Comparison of ENCODE assay signal across 30 cellular contexts in the genomic region with DNA sequence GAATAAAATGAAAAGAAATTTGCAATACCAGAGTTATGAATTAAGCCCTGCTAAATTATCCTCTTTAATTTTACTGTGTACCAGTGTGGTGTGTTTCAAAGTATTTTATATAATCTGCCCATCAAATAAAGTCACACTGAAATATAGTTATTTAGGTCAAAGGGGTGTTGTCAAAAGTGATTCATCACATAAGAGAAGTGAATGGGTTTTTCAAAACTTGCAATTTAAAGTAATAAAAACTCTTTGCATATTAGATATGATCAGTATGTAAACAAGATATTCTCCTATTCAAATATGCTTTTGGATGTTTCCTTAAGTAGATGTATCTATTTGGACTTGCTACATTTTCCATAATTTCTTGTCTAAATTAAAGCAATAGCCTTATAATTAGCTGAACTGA.
DNase-seq lines count a peak whose midpoint lies in the region; ATAC-seq and TF ChIP-seq lines count a peak whose summit lies in the region.
"Had no signal": no experiment of that assay in that cellular context is flagged by ENCODE, and none has a peak within 500 bp of the region (broad histone marks: within the 10 kb centered on the region; RNA-seq: fewer than 3 reads in every experiment).

No MANE protein-coding gene starts in this region.

- peaks cover 28% of the 10 kb centered on the region for H3K4me1 ChIP-seq in PC-3 (ENCODE audit: insufficient read depth, low read length)
- no peaks in the 10 kb centered on the region for H3K4me1 ChIP-seq in osteoblast (ENCODE audit: insufficient read depth, low read length)
- no peaks in the 10 kb centered on the region for H3K4me1 ChIP-seq in thyroid gland
- H3K4me1 ChIP-seq: A549; BE2C; BLaER1; BLaER1 treated with 17β-estradiol and CSF1 and Interleukin-3, amounts not matched to agents 10 nM and 100 nM; Caco-2 had no signal

- TF ChIP-seq CTCF in PC-3 (conservative IDR thresholded peaks at IDR 0.05; ENCODE audit: low read depth, low read length) (no peak), osteoblast (IDR thresholded peaks at IDR 0.05; ENCODE audit: extremely low read depth, low read depth, low read length) (no peak), thyroid gland (IDR thresholded peaks at IDR 0.05) (no peak)

- ATAC-seq in PC-3, result peak; percentile 77
- no peak for ATAC-seq in GM18505 (IDR thresholded peaks at IDR 0.05; ENCODE audit: unreplicated experiment)
- ATAC-seq: A549; CD8-positive, alpha-beta T cell had no signal

- H3K9me3 ChIP-seq in PC-3 (ENCODE audit: low read length) (no peaks in the 10 kb centered on the region), osteoblast (ENCODE audit: low read depth, low read length) (no peaks in the 10 kb centered on the region), thyroid gland (no peaks in the 10 kb centered on the region)
- H3K9me3 ChIP-seq: A549; BE2C; BLaER1; BLaER1 treated with 17β-estradiol and CSF1 and Interleukin-3, amounts not matched to agents 10 nM and 100 nM; Caco-2 had no signal

- H3K36me3 ChIP-seq in PC-3 (ENCODE audit: low read depth, low read length) (no peaks in the 10 kb centered on the region), osteoblast (ENCODE audit: insufficient read depth, low read length) (no peaks in the 10 kb centered on the region), thyroid gland (no peaks in the 10 kb centered on the region)
- H3K36me3 ChIP-seq: BE2C; BLaER1; BLaER1 treated with 17β-estradiol and CSF1 and Interleukin-3, amounts not matched to agents 10 nM and 100 nM had no signal

- peak overlapping the region; percentile 30 for H3K27ac ChIP-seq in PC-3 (ENCODE audit: low read length)
- H3K27ac ChIP-seq in osteoblast (ENCODE audit: low read depth, low read length), result no peak overlapping the region
- H3K27ac ChIP-seq in thyroid gland, result no peak overlapping the region
- H3K27ac ChIP-seq: 22Rv1; A549; BLaER1; BLaER1 treated with 17β-estradiol and CSF1 and Interleukin-3, amounts not matched to agents 10 nM and 100 nM had no signal

- no peak overlapping the region; the same call in 1 of the 2 replicates for H3K9ac ChIP-seq in PC-3 (ENCODE audit: low read length)
- H3K9ac ChIP-seq: BLaER1; BLaER1 treated with 17β-estradiol and CSF1 and Interleukin-3, amounts not matched to agents 10 nM and 100 nM had no signal

- intact Hi-C loops in PC-3 (cut with micrococcal nuclease) (loop anchor here (1.0 to 2.0 kb wide), 3 partner anchors 19 to 66 kb away; no protein-coding TSS in a partner anchor), thyroid gland (cut with DNase I) (no loop called here)

- no peaks in the 10 kb centered on the region for H3K9me2 ChIP-seq in PC-3 (replicated peaks; ENCODE audit: low read length)

- peak; percentile 40 for DNase-seq in NCI-H69 (lab: John Stamatoyannopoulos, UW)
- DNase-seq in PC-3, result peak; percentile 70
- peak; percentile 1 for DNase-seq in osteoblast (ENCODE audit: insufficient read length, low spot score, missing footprints)
- DNase-seq in thyroid gland, result no peak
- no peak for DNase-seq in NCI-H345 treated with DMSO at 0.1 percent for 48 hours (lab: John Stamatoyannopoulos, UW; ENCODE audit: unreplicated experiment)
- DNase-seq: 8988T; ACHN; AML-193; BE2C; C1 segment of cervical spinal cord; Caco-2; Calu3; CD4-positive, alpha-beta memory T cell; CD4-positive, alpha-beta T cell; CD4-positive, CD25-positive, alpha-beta regulatory T cell; CD8-positive, alpha-beta memory T cell; CD8-positive, alpha-beta T cell; COR-L47; DMS 273 treated with DMSO at 0.1 percent for 48 hours; DMS153; DMS53; DMS79; DMS79 treated with DMSO at 0.1 percent for 48 hours; DND-41; EL had no signal

- POLR2A ChIA-PET in PC-3 (lab: Charles Lee; ENCODE audit: unreplicated experiment), result no interaction called here

- BruUV-seq in PC-3 (replicated peaks; lab: Mats Ljungman, UMichigan), result no TSS peak

- TF ChIP-seq POLR2A in GM18505 (IDR thresholded peaks at IDR 0.05; ENCODE audit: borderline replicate concordance, extremely low read depth, insufficient read depth, insufficient read length) (no peak), thyroid gland (IDR thresholded peaks at IDR 0.05) (no peak)

- no peaks in the 10 kb centered on the region for H3F3A ChIP-seq in PC-3 (ENCODE audit: low read length, unreplicated experiment)

- CTCF ChIA-PET in PC-3 (lab: Charles Lee), result interaction anchor here (0.5 kb wide), 1 partner anchor 621 kb away, joined by 6 read pairs; no protein-coding TSS in a partner anchor

- no peaks in the 10 kb centered on the region for H3K27me3 ChIP-seq in PC-3 (ENCODE audit: low read length)
- H3K27me3 ChIP-seq in osteoblast (ENCODE audit: insufficient read depth, low read length), result no peaks in the 10 kb centered on the region
- no peaks in the 10 kb centered on the region for H3K27me3 ChIP-seq in thyroid gland
- H3K27me3 ChIP-seq: BE2C; BLaER1; BLaER1 treated with 17β-estradiol and CSF1 and Interleukin-3, amounts not matched to agents 10 nM and 100 nM had no signal

- H3K4me2 ChIP-seq in PC-3 (ENCODE audit: low read length) (peak overlapping the region; percentile 61), osteoblast (ENCODE audit: insufficient read depth, low read length) (no peak overlapping the region)
- H3K4me2 ChIP-seq: A549; BLaER1; BLaER1 treated with 17β-estradiol and CSF1 and Interleukin-3, amounts not matched to agents 10 nM and 100 nM had no signal

- H3K4me3 ChIP-seq in PC-3 (ENCODE audit: low read length), result no peak overlapping the region
- no peak overlapping the region for H3K4me3 ChIP-seq in osteoblast (ENCODE audit: insufficient read depth, low read length)
- H3K4me3 ChIP-seq in thyroid gland (replicated peaks in 1 of 3), result no peak overlapping the region
- H3K4me3 ChIP-seq: A549; BLaER1; BLaER1 treated with 17β-estradiol and CSF1 and Interleukin-3, amounts not matched to agents 10 nM and 100 nM had no signal

- H3K79me2 ChIP-seq in PC-3 (ENCODE audit: low read length) (no peaks in the 10 kb centered on the region), osteoblast (ENCODE audit: insufficient read depth, low read length) (no peaks in the 10 kb centered on the region)

- no peak overlapping the region for H2AFZ ChIP-seq in PC-3 (ENCODE audit: low read length)
- no peak overlapping the region for H2AFZ ChIP-seq in osteoblast (ENCODE audit: low read length)

- H4K20me1 ChIP-seq in PC-3 (ENCODE audit: low read length), result no peaks in the 10 kb centered on the region
- H4K20me1 ChIP-seq in osteoblast (ENCODE audit: insufficient read depth, low read length), result no peaks in the 10 kb centered on the region
- H4K20me1 ChIP-seq: BLaER1; BLaER1 treated with 17β-estradiol and CSF1 and Interleukin-3, amounts not matched to agents 10 nM and 100 nM had no signal

Comparison
In these comparisons a context has a peak if more than half of its experiments do, and no peak if none do; other contexts are left out.
1. DNase-seq: peak in NCI-H69 (single experiment), PC-3 (single experiment) and osteoblast (single experiment); none in thyroid gland (0 of 2) and NCI-H345 treated with DMSO at 0.1 percent for 48 hours (single experiment).